In the genomic region with DNA sequence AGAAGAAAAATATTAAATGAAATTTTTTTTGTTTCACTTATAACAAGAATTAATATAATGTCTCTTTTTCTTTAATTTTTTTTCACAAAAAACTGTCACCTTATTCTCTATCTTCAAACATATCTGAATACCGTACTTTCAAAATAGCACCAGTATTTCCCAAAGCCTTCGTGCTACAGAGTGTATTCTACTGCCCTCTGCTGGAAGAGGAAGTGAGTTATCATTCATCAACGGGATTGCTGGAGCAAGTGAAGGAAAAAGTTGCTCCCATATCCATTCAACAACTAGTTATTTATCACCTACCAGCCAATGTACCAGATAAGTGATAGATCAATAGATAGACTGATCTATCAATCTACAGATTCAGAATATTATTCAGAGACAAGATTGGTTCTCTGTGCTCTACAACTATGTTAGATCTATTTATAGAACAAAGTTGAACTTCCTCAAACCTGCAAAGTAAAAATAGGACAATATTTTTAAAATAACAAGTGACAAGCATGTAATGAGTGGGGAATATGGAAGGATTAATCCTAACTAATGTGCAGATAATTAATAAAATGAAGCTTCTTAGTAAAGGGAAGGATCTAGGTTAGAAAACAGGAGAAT, we compare ENCODE assay signal across 8 cellular contexts. TPM values are rescaled to one million over a fixed set of nuclear protein-coding genes. Genes with fewer than 3 reads are reported as not detected.
DNase-seq lines count a peak whose midpoint lies in the region; ATAC-seq and TF ChIP-seq lines count a peak whose summit lies in the region.

No MANE protein-coding gene starts in this region.

- intact Hi-C loops in Right ventricle myocardium superior (cut with DNase I): no loop called here
- intact Hi-C loops in natural killer cell (cut with micrococcal nuclease): no loop called here

- no peaks in the 10 kb centered on the region for H3K9me3 ChIP-seq in cardiac muscle cell (ENCODE audit: low read depth)

- no peaks in the 10 kb centered on the region for H3K36me3 ChIP-seq in cardiac muscle cell

- peaks cover 24% of the 10 kb centered on the region for H3K27me3 ChIP-seq in cardiac muscle cell

- H3K4me3 Mint-ChIP-seq in HFFc6 (no peak overlapping the region), natural killer cell (no peak overlapping the region)

- no peak overlapping the region for H3K27ac ChIP-seq in cardiac muscle cell

- no peaks in the 10 kb centered on the region for H3K4me1 Mint-ChIP-seq in HFFc6 (ENCODE audit: low read depth)
- no peaks in the 10 kb centered on the region for H3K4me1 Mint-ChIP-seq in natural killer cell

- DNase-seq in cardiac muscle cell (ENCODE audit: low read depth in 1 of 2, low spot score in 1 of 2) (peak; percentile 46 to 75), Right ventricle myocardium superior (no peak), HFFc6 (peak; percentile 24), NCI-H1930 (lab: John Stamatoyannopoulos, UW) (peak; percentile 8 to 58), amniotic epithelial cell (ENCODE audit: low read depth) (peak; percentile 9), kidney glomerular epithelial cell (lab: John Stamatoyannopoulos, UW) (peak; percentile 26), natural killer cell (no peak), GF-D8 (lab: John Stamatoyannopoulos, UW) (no peak)

- no peak for ATAC-seq in Right ventricle myocardium superior (ENCODE audit: poor library complexity)
- no peak for ATAC-seq in natural killer cell

- H3K27ac Mint-ChIP-seq in HFFc6 (no peak overlapping the region), natural killer cell (no peak overlapping the region)

- no peaks in the 10 kb centered on the region for H3K9me3 Mint-ChIP-seq in HFFc6
- peaks cover 4 to 11% of the 10 kb centered on the region in 2 donors for H3K9me3 Mint-ChIP-seq in natural killer cell

- H3K27me3 Mint-ChIP-seq in HFFc6 (ENCODE audit: insufficient read depth) (no peaks in the 10 kb centered on the region; the same call in 1 of the 2 replicates), natural killer cell (ENCODE audit: low read depth in 2 of 2) (peaks cover 0 to 2% of the 10 kb centered on the region in 2 donors)

- H3K4me3 ChIP-seq in cardiac muscle cell: no peak overlapping the region

- no peaks in the 10 kb centered on the region for H3K4me1 ChIP-seq in cardiac muscle cell (ENCODE audit: low read depth)

- TF ChIP-seq CTCF in cardiac muscle cell (IDR thresholded peaks at IDR 0.05; ENCODE audit: low read depth, low read length) (peak; percentile 67), HFFc6 (IDR thresholded peaks at IDR 0.05) (peak; percentile 84), natural killer cell (IDR thresholded peaks at IDR 0.05) (no peak)

- H3K36me3 Mint-ChIP-seq in HFFc6 (ENCODE audit: low read depth): no peaks in the 10 kb centered on the region
- no peaks in the 10 kb centered on the region for H3K36me3 Mint-ChIP-seq in natural killer cell

RNA-seq across cellular contexts. Expression of gene TFAP2B, which starts 26.7 kb away (rescaled TPM):
- total RNA-seq in cardiac muscle cell (not detected in 2 replicates), Right ventricle myocardium superior (not detected), natural killer cell (not detected)
- polyA plus RNA-seq in cardiac muscle cell: not detected in 2 replicates
- not detected for total RNA-seq in HFFc6 (2021; fragmentation: NEBNext Ultra II Directional; extraction: Animal tissue kit (Norgen Biotek cat#: 25700))

Comparison
In these comparisons a context has a peak if more than half of its experiments do, and no peak if none do; other contexts are left out.
1. DNase-seq: peak in cardiac muscle cell (2 of 2), HFFc6 (single experiment), NCI-H1930 (2 of 2), amniotic epithelial cell (single experiment) and kidney glomerular epithelial cell (single experiment); none in Right ventricle myocardium superior (single experiment), natural killer cell (single experiment) and GF-D8 (single experiment).